Comparison of ENCODE assay signal across 31 cellular contexts in genomic region chr12:88750867-88751543, GRCh38.
"Had no signal": no experiment of that assay in that cellular context is flagged by ENCODE, and none has a peak within 500 bp of the region (broad histone marks: within the 10 kb centered on the region; RNA-seq: fewer than 3 reads in every experiment).

No MANE protein-coding gene starts in this region.

- H3K36me3 Mint-ChIP-seq: activated naive CD4-positive, alpha-beta T cell treated with anti-CD3 and anti-CD28 coated beads, Interleukin-2, amount 50 U/mL, for 72 hours; WTC11 had no signal

- H3K4me1 Mint-ChIP-seq: activated CD4-positive, alpha-beta T cell treated with anti-CD3 and anti-CD28 coated beads for 36 hours; activated CD4-positive, alpha-beta T cell treated with anti-CD3 and anti-CD28 coated beads, Interleukin-2, amount 10 ng/mL, durations not matched to agents 7 days and 5 days had no signal

- DNase-seq: activated CD4-positive, alpha-beta T cell treated with anti-CD3 and anti-CD28 coated beads for 36 hours; activated CD4-positive, alpha-beta T cell treated with anti-CD3 and anti-CD28 coated beads, Interleukin-2, amount 10 ng/mL, durations not matched to agents 7 days and 5 days; activated CD4-positive, alpha-beta T cell treated with anti-CD3 and anti-CD28 coated beads, Interleukin-2, amount 50 U/mL, for 48 hours; activated CD8-positive, alpha-beta T cell treated with anti-CD3 and anti-CD28 coated beads, Interleukin-2, amount 10 ng/mL, durations not matched to agents 7 days and 5 days; activated gamma-delta T cell treated with Interleukin-2 at 50 U/mL for 16 hours; activated naive CD4-positive, alpha-beta T cell treated with anti-CD3 and anti-CD28 coated beads for 36 hours; activated T-cell treated with anti-CD3 and anti-CD28 coated beads, Interleukin-2, amount 50 U/mL, for 24 hours; adrenal gland; body of pancreas; caudate nucleus; cerebellar nuclear complex; MM.1S; MV-4-11; NCI-H1092; NCI-H1436 treated with DMSO at 0.1 percent for 48 hours; NCI-H1694 treated with DMSO at 0.1 percent for 48 hours; NCI-H2029 treated with DMSO at 0.1 percent for 48 hours; NCI-H2107; NCI-H345; NCI-H526 treated with DMSO at 0.1 percent for 48 hours; PC-9; T1000 had no signal

- H3K4me3 Mint-ChIP-seq: activated CD4-positive, alpha-beta T cell treated with anti-CD3 and anti-CD28 coated beads for 36 hours; activated CD4-positive, alpha-beta T cell treated with anti-CD3 and anti-CD28 coated beads, Interleukin-2, amount 10 ng/mL, durations not matched to agents 7 days and 5 days; activated CD8-positive, alpha-beta T cell treated with anti-CD3 and anti-CD28 coated beads, Interleukin-2, amount 10 ng/mL, durations not matched to agents 7 days and 5 days; activated naive CD4-positive, alpha-beta T cell treated with anti-CD3 and anti-CD28 coated beads for 36 hours; activated T-cell treated with anti-CD3 and anti-CD28 coated beads, Interleukin-2, amount 50 U/mL, for 24 hours; WTC11 had no signal

- H3K27me3 Mint-ChIP-seq: activated CD4-positive, alpha-beta T cell treated with anti-CD3 and anti-CD28 coated beads, Interleukin-2, amount 10 ng/mL, durations not matched to agents 7 days and 5 days; activated T-cell treated with anti-CD3 and anti-CD28 coated beads, Interleukin-2, amount 50 U/mL, for 24 hours had no signal

- H3K9ac ChIP-seq: KMS-11 had no signal

- H3K27ac ChIP-seq: adrenal gland, body of pancreas, breast epithelium, KMS-11, PC-9, RWPE1, SK-N-MC had no signal

- H3K27ac Mint-ChIP-seq: activated CD4-positive, alpha-beta T cell treated with anti-CD3 and anti-CD28 coated beads for 36 hours; activated CD4-positive, alpha-beta T cell treated with anti-CD3 and anti-CD28 coated beads, Interleukin-2, amount 10 ng/mL, durations not matched to agents 7 days and 5 days; activated CD8-positive, alpha-beta T cell treated with anti-CD3 and anti-CD28 coated beads, Interleukin-2, amount 10 ng/mL, durations not matched to agents 7 days and 5 days; activated naive CD4-positive, alpha-beta T cell treated with anti-CD3 and anti-CD28 coated beads for 36 hours; activated naive CD4-positive, alpha-beta T cell treated with anti-CD3 and anti-CD28 coated beads, Interleukin-2, amount 50 U/mL, for 72 hours; activated T-cell treated with anti-CD3 and anti-CD28 coated beads, Interleukin-2, amount 50 U/mL, for 24 hours; activated T-helper 2 cell treated with anti-CD3 and anti-CD28 coated beads, Interferon-gamma antibody, Interleukin-2, Interleukin-4, amounts not matched to agents 10 μg/mL and 5 μg/mL and 100 μg/mL, durations not matched to agents 14 hours and 24 hours and 36 hours; WTC11 had no signal

- H3K4me3 ChIP-seq: adrenal gland, body of pancreas, breast epithelium, PC-9, SK-N-MC had no signal

- H3K4me1 ChIP-seq: breast epithelium had no signal

- H3K9me3 Mint-ChIP-seq: activated CD4-positive, alpha-beta T cell treated with anti-CD3 and anti-CD28 coated beads, Interleukin-2, amount 10 ng/mL, durations not matched to agents 7 days and 5 days; activated naive CD4-positive, alpha-beta T cell treated with anti-CD3 and anti-CD28 coated beads for 36 hours; activated T-helper 2 cell treated with anti-CD3 and anti-CD28 coated beads, Interferon-gamma antibody, Interleukin-2, Interleukin-4, amounts not matched to agents 10 μg/mL and 5 μg/mL and 100 μg/mL, durations not matched to agents 14 hours and 24 hours and 36 hours; WTC11 had no signal

- H3K27me3 ChIP-seq: adrenal gland, body of pancreas, breast epithelium had no signal

- H3K4me2 ChIP-seq: KMS-11, PC-9 had no signal

- ATAC-seq: activated CD4-positive, alpha-beta T cell treated with anti-CD3 and anti-CD28 coated beads for 36 hours; activated CD4-positive, CD25-positive, alpha-beta regulatory T cell treated with anti-CD3 and anti-CD28 coated beads, Interleukin-2, amount 50 U/mL, for 24 hours; activated CD8-positive, alpha-beta T cell treated with anti-CD3 and anti-CD28 coated beads, Interleukin-2, amount 10 ng/mL, durations not matched to agents 7 days and 5 days; activated naive CD4-positive, alpha-beta T cell treated with anti-CD3 and anti-CD28 coated beads, Interleukin-2, amount 50 U/mL, for 72 hours; body of pancreas; Right ventricle myocardium inferior; WTC11 had no signal

- H3K36me3 ChIP-seq: adrenal gland, breast epithelium had no signal
